ENCODE assay signal across 19 cellular contexts in the genomic region with DNA sequence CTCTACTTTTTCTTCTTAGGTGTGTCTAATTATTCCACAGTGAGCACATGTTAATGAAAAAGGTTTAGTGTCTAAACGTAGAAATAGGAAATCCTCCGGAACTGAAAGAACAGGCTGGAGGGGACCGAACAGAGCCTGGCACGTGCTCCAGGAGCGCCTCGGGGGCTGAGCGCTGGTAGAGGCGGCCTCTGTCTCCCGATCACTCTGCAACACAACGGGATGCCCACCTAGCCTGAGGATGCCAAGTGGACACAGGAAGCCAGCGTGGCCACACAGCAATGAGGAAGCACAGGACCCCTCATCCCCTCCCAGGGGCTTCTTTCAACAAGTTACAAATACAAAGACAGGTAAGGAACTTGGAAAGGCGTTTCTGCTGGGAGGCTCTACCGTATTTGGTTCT. TPM values are rescaled to one million over a fixed set of nuclear protein-coding genes. Genes with fewer than 3 reads are reported as not detected.
DNase-seq lines count a peak whose midpoint lies in the region; ATAC-seq and TF ChIP-seq lines count a peak whose summit lies in the region.
"Had no signal": no experiment of that assay in that cellular context is flagged by ENCODE, and none has a peak within 500 bp of the region (broad histone marks: within the 10 kb centered on the region; RNA-seq: fewer than 3 reads in every experiment).

No MANE protein-coding gene starts in this region.

- POLR2A ChIA-PET in activated naive CD8-positive, alpha-beta T cell treated with anti-CD3 and anti-CD28 coated beads, Interleukin-2, amount 10 ng/mL, durations not matched to agents 7 days and 5 days (lab: Charles Lee), result interaction anchor here (1.5 to 2.8 kb wide), 6 partner anchors 13 to 75 kb away, joined by 6 to 34 read pairs (median 15); partner anchors contain the start of genes RACK1, TRIM41 and TRIM52

- no peaks in the 10 kb centered on the region for H3K79me2 ChIP-seq in neural progenitor cell (ENCODE audit: low read depth)

- H3K27ac ChIP-seq in SJCRH30, result no peak overlapping the region
- H3K27ac ChIP-seq in neural progenitor cell, result no peak overlapping the region
- H3K27ac ChIP-seq: Peyer's patch had no signal

- peaks cover 37% of the 10 kb centered on the region for H3F3A ChIP-seq in neural progenitor cell (ENCODE audit: low read depth)

- H2AFZ ChIP-seq in neural progenitor cell (replicated peaks), result no peak overlapping the region

- H3K36me3 ChIP-seq in SJCRH30 (no peaks in the 10 kb centered on the region), neural progenitor cell (no peaks in the 10 kb centered on the region)
- H3K36me3 ChIP-seq: Peyer's patch had no signal

- no peaks in the 10 kb centered on the region for H3K36me3 Mint-ChIP-seq in activated naive CD8-positive, alpha-beta T cell treated with anti-CD3 and anti-CD28 coated beads, Interleukin-2, amount 10 ng/mL, durations not matched to agents 7 days and 5 days
- peaks cover 9% of the 10 kb centered on the region for H3K36me3 Mint-ChIP-seq in activated naive CD8-positive, alpha-beta T cell treated with anti-CD3 and anti-CD28 coated beads for 36 hours
- H3K36me3 Mint-ChIP-seq in neural progenitor cell, result peaks cover 8% of the 10 kb centered on the region

- ATAC-seq in activated naive CD8-positive, alpha-beta T cell treated with anti-CD3 and anti-CD28 coated beads, Interleukin-2, amount 10 ng/mL, durations not matched to agents 7 days and 5 days (ENCODE audit: low read depth), result no peak
- ATAC-seq: effector memory CD8-positive, alpha-beta T cell had no signal

- H3K9ac ChIP-seq in neural progenitor cell, result no peak overlapping the region
- H3K9ac ChIP-seq: SK-N-SH had no signal

- TF ChIP-seq CTCF in neural progenitor cell (IDR thresholded peaks at IDR 0.05), result no peak

- H3K27me3 ChIP-seq in SJCRH30 (peaks cover 2% of the 10 kb centered on the region; the same call in 1 of the 2 replicates), neural progenitor cell (peaks cover 18% of the 10 kb centered on the region)
- H3K27me3 ChIP-seq: Peyer's patch had no signal

- no peaks in the 10 kb centered on the region for H3K9me3 Mint-ChIP-seq in activated naive CD8-positive, alpha-beta T cell treated with anti-CD3 and anti-CD28 coated beads, Interleukin-2, amount 10 ng/mL, durations not matched to agents 7 days and 5 days
- peaks cover 7% of the 10 kb centered on the region for H3K9me3 Mint-ChIP-seq in activated naive CD8-positive, alpha-beta T cell treated with anti-CD3 and anti-CD28 coated beads for 36 hours
- peaks cover 18% of the 10 kb centered on the region for H3K9me3 Mint-ChIP-seq in neural progenitor cell

- peak overlapping the region; percentile 62; the same call in 1 of the 2 replicates for H3K4me3 ChIP-seq in SJCRH30
- no peak overlapping the region for H3K4me3 ChIP-seq in neural progenitor cell

- peaks cover 18% of the 10 kb centered on the region for H4K20me1 ChIP-seq in neural progenitor cell (ENCODE audit: low read depth)

- H3K4me2 ChIP-seq in neural progenitor cell, result no peak overlapping the region
- H3K4me2 ChIP-seq: SK-N-SH had no signal

- H3K4me3 Mint-ChIP-seq in activated naive CD8-positive, alpha-beta T cell treated with anti-CD3 and anti-CD28 coated beads, Interleukin-2, amount 10 ng/mL, durations not matched to agents 7 days and 5 days, result peak overlapping the region; percentile 32
- no peak overlapping the region for H3K4me3 Mint-ChIP-seq in activated naive CD8-positive, alpha-beta T cell treated with anti-CD3 and anti-CD28 coated beads for 36 hours
- peak overlapping the region; percentile 36 for H3K4me3 Mint-ChIP-seq in neural progenitor cell

- no peak for DNase-seq in activated naive CD8-positive, alpha-beta T cell treated with anti-CD3 and anti-CD28 coated beads, Interleukin-2, amount 10 ng/mL, durations not matched to agents 7 days and 5 days
- no peak for DNase-seq in activated naive CD8-positive, alpha-beta T cell treated with anti-CD3 and anti-CD28 coated beads for 36 hours
- no peak for DNase-seq in SJCRH30
- DNase-seq in neural progenitor cell (ENCODE audit: low spot score), result no peak
- no peak for DNase-seq in NCI-H446 (lab: John Stamatoyannopoulos, UW)
- DNase-seq in cerebellar nuclear complex (lab: John Stamatoyannopoulos, UW), result no peak
- DNase-seq: activated CD4-positive, alpha-beta memory T cell treated with anti-CD3 and anti-CD28 coated beads for 36 hours; activated T-cell treated with anti-CD3 and anti-CD28 coated beads, Interleukin-2, amount 50 U/mL, for 48 hours; effector memory CD8-positive, alpha-beta T cell; glutamatergic neuron; NCI-H1417 treated with DMSO at 0.1 percent for 48 hours; NCI-H2171 treated with DMSO at 0.1 percent for 48 hours; Peyer's patch; SK-N-SH; stimulated activated CD4-positive, alpha-beta T cell treated with anti-CD3 and anti-CD28 coated beads, Interleukin-4, amount 100 ng/mL, for 24 hours had no signal

- H3K4me1 Mint-ChIP-seq in activated naive CD8-positive, alpha-beta T cell treated with anti-CD3 and anti-CD28 coated beads, Interleukin-2, amount 10 ng/mL, durations not matched to agents 7 days and 5 days, result peaks cover 33% of the 10 kb centered on the region
- H3K4me1 Mint-ChIP-seq in activated naive CD8-positive, alpha-beta T cell treated with anti-CD3 and anti-CD28 coated beads for 36 hours, result peaks cover 46% of the 10 kb centered on the region
- peaks cover 31% of the 10 kb centered on the region for H3K4me1 Mint-ChIP-seq in neural progenitor cell

- H3K9me3 ChIP-seq in SJCRH30 (replicated peaks), result no peaks in the 10 kb centered on the region
- H3K9me3 ChIP-seq in neural progenitor cell (ENCODE audit: low read depth), result no peaks in the 10 kb centered on the region
- H3K9me3 ChIP-seq: Peyer's patch, SK-N-SH had no signal

- peak overlapping the region; percentile 16 for H3K27ac Mint-ChIP-seq in activated naive CD8-positive, alpha-beta T cell treated with anti-CD3 and anti-CD28 coated beads, Interleukin-2, amount 10 ng/mL, durations not matched to agents 7 days and 5 days
- H3K27ac Mint-ChIP-seq in activated naive CD8-positive, alpha-beta T cell treated with anti-CD3 and anti-CD28 coated beads for 36 hours, result no peak overlapping the region
- H3K27ac Mint-ChIP-seq in neural progenitor cell, result no peak overlapping the region

- H3K27me3 Mint-ChIP-seq in activated naive CD8-positive, alpha-beta T cell treated with anti-CD3 and anti-CD28 coated beads, Interleukin-2, amount 10 ng/mL, durations not matched to agents 7 days and 5 days, result peaks cover 4% of the 10 kb centered on the region
- H3K27me3 Mint-ChIP-seq in activated naive CD8-positive, alpha-beta T cell treated with anti-CD3 and anti-CD28 coated beads for 36 hours, result peaks cover 24% of the 10 kb centered on the region
- peaks cover 37% of the 10 kb centered on the region for H3K27me3 Mint-ChIP-seq in neural progenitor cell (ENCODE audit: insufficient read depth, low read depth)

- no peaks in the 10 kb centered on the region; the same call in none of the 2 replicates for H3K4me1 ChIP-seq in SJCRH30
- H3K4me1 ChIP-seq in neural progenitor cell, result peaks cover 2% of the 10 kb centered on the region

RNA-seq across cellular contexts. Expression of gene TRIM7, which starts 19.4 kb away (rescaled TPM):
- 1 to 10 TPM; 2.5 to 2.6 TPM for total RNA-seq in activated naive CD8-positive, alpha-beta T cell treated with anti-CD3 and anti-CD28 coated beads, Interleukin-2, amount 10 ng/mL, durations not matched to agents 7 days and 5 days
- total RNA-seq in activated naive CD8-positive, alpha-beta T cell treated with anti-CD3 and anti-CD28 coated beads for 36 hours, result under 1 TPM; 0.62 to 0.68 TPM
- 6.9 and 9.0 TPM in 2 replicates for total RNA-seq in SJCRH30 (2014; rRNA removed; shearing (Covaris generic))
- total RNA-seq in neural progenitor cell (ENCODE audit: low replicate concordance), result not detected in 2 replicates

RNA-seq across cellular contexts. Expression of gene TRIM41, which starts 37.5 kb away (rescaled TPM):
- 10 to 100 TPM; 44.5 to 49.7 TPM for total RNA-seq in activated naive CD8-positive, alpha-beta T cell treated with anti-CD3 and anti-CD28 coated beads, Interleukin-2, amount 10 ng/mL, durations not matched to agents 7 days and 5 days
- total RNA-seq in activated naive CD8-positive, alpha-beta T cell treated with anti-CD3 and anti-CD28 coated beads for 36 hours, result 10 to 100 TPM; 34.2 to 37.6 TPM
- total RNA-seq in SJCRH30 (2014; rRNA removed; shearing (Covaris generic)), result 15.2 and 17.8 TPM in 2 replicates
- total RNA-seq in neural progenitor cell (ENCODE audit: low replicate concordance), result 8.1 and 24.2 TPM in 2 replicates

RNA-seq across cellular contexts. Expression of gene OR2V2, which starts 38.2 kb away (rescaled TPM):
- total RNA-seq in activated naive CD8-positive, alpha-beta T cell treated with anti-CD3 and anti-CD28 coated beads, Interleukin-2, amount 10 ng/mL, durations not matched to agents 7 days and 5 days, result not detected
- not detected for total RNA-seq in activated naive CD8-positive, alpha-beta T cell treated with anti-CD3 and anti-CD28 coated beads for 36 hours
- not detected in 2 replicates for total RNA-seq in SJCRH30 (2014; rRNA removed; shearing (Covaris generic))
- not detected in 2 replicates for total RNA-seq in neural progenitor cell (ENCODE audit: low replicate concordance)
- total RNA-seq: activated CD4-positive, alpha-beta memory T cell treated with anti-CD3 and anti-CD28 coated beads for 36 hours; chondrocyte; HT-29; lower leg skin; Peyer's patch; temporal lobe had no signal

RNA-seq across cellular contexts. Expression of gene OR2V1, which starts 54.6 kb away (rescaled TPM):
- not detected for total RNA-seq in activated naive CD8-positive, alpha-beta T cell treated with anti-CD3 and anti-CD28 coated beads, Interleukin-2, amount 10 ng/mL, durations not matched to agents 7 days and 5 days
- not detected for total RNA-seq in activated naive CD8-positive, alpha-beta T cell treated with anti-CD3 and anti-CD28 coated beads for 36 hours
- total RNA-seq in SJCRH30 (2014; rRNA removed; shearing (Covaris generic)), result 0.10 TPM in 1 of 2 replicates, not detected in the other
- total RNA-seq in neural progenitor cell (ENCODE audit: low replicate concordance), result not detected in 2 replicates
- total RNA-seq: activated CD4-positive, alpha-beta memory T cell treated with anti-CD3 and anti-CD28 coated beads for 36 hours; chondrocyte; HT-29; lower leg skin; Peyer's patch; temporal lobe had no signal

RNA-seq across cellular contexts. Expression of gene RACK1, which starts 58.1 kb away (rescaled TPM):
- 1,000 to 10,000 TPM; 1,741 to 1,808 TPM for total RNA-seq in activated naive CD8-positive, alpha-beta T cell treated with anti-CD3 and anti-CD28 coated beads, Interleukin-2, amount 10 ng/mL, durations not matched to agents 7 days and 5 days
- 1,000 to 10,000 TPM; 2,517 to 2,594 TPM for total RNA-seq in activated naive CD8-positive, alpha-beta T cell treated with anti-CD3 and anti-CD28 coated beads for 36 hours
- total RNA-seq in SJCRH30 (2014; rRNA removed; shearing (Covaris generic)), result 5,838 and 6,264 TPM in 2 replicates
- 2,816 and 3,567 TPM in 2 replicates for total RNA-seq in neural progenitor cell (ENCODE audit: low replicate concordance)
